Comparison of ENCODE assay signal across 8 cellular contexts in genomic region chr10:133357293-133358151, GRCh38. TPM values are rescaled to one million over a fixed set of nuclear protein-coding genes. Genes with fewer than 3 reads are reported as not detected.
DNase-seq lines count a peak whose midpoint lies in the region; ATAC-seq and TF ChIP-seq lines count a peak whose summit lies in the region.

Gene FUOM, minus strand, starts transcription at chr10:133358019. Its CDS starts 12 bp downstream, at chr10:133358007.

- peaks cover 37 to 39% of the 10 kb centered on the region in 2 donors for H3K4me1 ChIP-seq in duodenal mucosa (ENCODE audit: control insufficient read depth in 1 of 2, insufficient read depth in 2 of 2, low read length in 2 of 2)
- peaks cover 21% of the 10 kb centered on the region for H3K4me1 ChIP-seq in mesenchymal stem cell (ENCODE audit: control insufficient read depth, insufficient read depth, low read depth, low read length)

- H3K9ac ChIP-seq in duodenal mucosa (ENCODE audit: low read depth in 1 of 2, low read length in 2 of 2), result peak within 1 kb of the TSS; percentile 43 to 65
- H3K9ac ChIP-seq in mesenchymal stem cell (ENCODE audit: low read length), result peak within 1 kb of the TSS; percentile 22

- H2AK5ac ChIP-seq in mesenchymal stem cell (ENCODE audit: low read length, severe bottlenecking), result no peak within 1 kb of the TSS

- peak within 1 kb of the TSS; percentile 82 to 95 for H3K18ac ChIP-seq in mesenchymal stem cell (ENCODE audit: low read depth in 1 of 2, low read length in 2 of 2)

- H3K27ac ChIP-seq in duodenal mucosa (ENCODE audit: low read depth, low read length), result peak within 1 kb of the TSS; percentile 42
- no peak within 1 kb of the TSS for H3K27ac ChIP-seq in mesenchymal stem cell (ENCODE audit: low read length, poor library complexity, severe bottlenecking)

- H3K79me1 ChIP-seq in mesenchymal stem cell (replicated peaks; ENCODE audit: low read length, poor library complexity, severe bottlenecking), result peaks cover 16% of the 10 kb centered on the region

- peak within 1 kb of the TSS; percentile 76 for H2BK120ac ChIP-seq in mesenchymal stem cell (ENCODE audit: low read depth, low read length)

- 2% methylated on average over 45 of the region's 82 CpGs for WGBS in mesenchymal stem cell

- no peak within 1 kb of the TSS for H2BK5ac ChIP-seq in mesenchymal stem cell (ENCODE audit: low read depth, low read length, poor library complexity, severe bottlenecking)

- peak within 1 kb of the TSS; percentile 31 for H2BK15ac ChIP-seq in mesenchymal stem cell (ENCODE audit: low read depth, poor library complexity, severe bottlenecking)

- no peaks in the 10 kb centered on the region for H3K27me3 ChIP-seq in GM06990 (replicated peaks; ENCODE audit: control insufficient read depth, insufficient read depth, low read length)
- H3K27me3 ChIP-seq in duodenal mucosa (ENCODE audit: control insufficient read depth in 1 of 2, insufficient read depth in 2 of 2, low read length in 2 of 2), result no peaks in the 10 kb centered on the region
- peaks cover 0 to 14% of the 10 kb centered on the region in 2 experiments for H3K27me3 ChIP-seq in mesenchymal stem cell (ENCODE audit: control insufficient read depth in 1 of 2, insufficient read depth in 1 of 2, low read length in 2 of 2)

- peaks cover 3% of the 10 kb centered on the region for H3K36me3 ChIP-seq in GM06990 (ENCODE audit: control insufficient read depth, insufficient read depth, low read length)
- peaks cover 5 to 17% of the 10 kb centered on the region in 2 donors for H3K36me3 ChIP-seq in duodenal mucosa (ENCODE audit: control insufficient read depth in 1 of 2, insufficient read depth in 2 of 2, low read length in 2 of 2)
- peaks cover 11 to 38% of the 10 kb centered on the region in 2 experiments for H3K36me3 ChIP-seq in mesenchymal stem cell (ENCODE audit: control insufficient read depth in 1 of 2, insufficient read depth in 2 of 2, low read depth in 1 of 2, low read length in 2 of 2)

- TF ChIP-seq CTCF in GM06990 (IDR thresholded peaks at IDR 0.05; ENCODE audit: insufficient read depth, low read length, poor library complexity, severe bottlenecking), result no peak

- H3K4ac ChIP-seq in mesenchymal stem cell (ENCODE audit: low read depth in 1 of 2, low read length in 2 of 2), result peak within 1 kb of the TSS; percentile 63 to 91

- no peak within 1 kb of the TSS for H2BK12ac ChIP-seq in mesenchymal stem cell (ENCODE audit: low read length in 2 of 2)

- H3K4me3 ChIP-seq in GM06990 (replicated peaks; ENCODE audit: low read depth, low read length), result peak within 1 kb of the TSS; percentile 65
- H3K4me3 ChIP-seq in duodenal mucosa (ENCODE audit: low read depth in 1 of 2, low read length in 2 of 2), result peak within 1 kb of the TSS; percentile 61 to 76
- H3K4me3 ChIP-seq in mesenchymal stem cell (ENCODE audit: insufficient read depth in 1 of 2, low read depth in 1 of 2, low read length in 2 of 2), result peak within 1 kb of the TSS; percentile 68

- peak within 1 kb of the TSS in 1 of 2 experiments; percentile 96 for H3K14ac ChIP-seq in mesenchymal stem cell (ENCODE audit: low read length in 2 of 2)

- DNase-seq in GM06990 (ENCODE audit: extremely low read depth, insufficient read length) (peak; percentile 86), LHCN-M2 (ENCODE audit: low read depth) (peak; percentile 26), mesenchymal stem cell (peak; percentile 72), NCI-H526 treated with DMSO at 0.1 percent for 48 hours (lab: John Stamatoyannopoulos, UW) (no peak)
- peak; percentile 82 for DNase-seq in activated CD4-positive, alpha-beta T cell treated with anti-CD3 and anti-CD28 coated beads for 48 hours
- DNase-seq in stimulated activated CD8-positive, alpha-beta memory T cell treated with anti-CD3 and anti-CD28 coated beads, Interleukin-15, amount 100 ng/mL, for 48 hours (ENCODE audit: low read depth in 2 of 2), result peak; percentile 65 to 70

- H2AFZ ChIP-seq in mesenchymal stem cell (ENCODE audit: low read depth, low read length), result peak within 1 kb of the TSS; percentile 62

- H3K9me3 ChIP-seq in duodenal mucosa (ENCODE audit: control insufficient read depth in 1 of 2, low read length in 2 of 2) (no peaks in the 10 kb centered on the region), mesenchymal stem cell (ENCODE audit: control insufficient read depth, low read length) (no peaks in the 10 kb centered on the region)

- H4K91ac ChIP-seq in mesenchymal stem cell (ENCODE audit: low read length), result peak within 1 kb of the TSS; percentile 59

- peak within 1 kb of the TSS in 1 of 2 experiments; percentile 92 for H3K23ac ChIP-seq in mesenchymal stem cell (ENCODE audit: low read length in 2 of 2)

- ATAC-seq in GM21723 (IDR thresholded peaks at IDR 0.05; ENCODE audit: unreplicated experiment), result peak; percentile 76

- H3K4me2 ChIP-seq in mesenchymal stem cell (ENCODE audit: low read length, poor library complexity, severe bottlenecking), result peak within 1 kb of the TSS; percentile 91

- H4K8ac ChIP-seq in mesenchymal stem cell (ENCODE audit: low read length), result peak within 1 kb of the TSS; percentile 91

RNA-seq across cellular contexts. Expression of gene FUOM, which starts in this region (rescaled TPM):
- 20.1 and 21.2 TPM in 2 replicates for total RNA-seq in LHCN-M2 (2014; rRNA removed)
- 19.0 TPM for polyA plus RNA-seq in LHCN-M2 (2012)
- 38.2 TPM for polyA plus RNA-seq in mesenchymal stem cell (2013, experiment 1 of 2)
- 37.0 TPM for polyA plus RNA-seq in mesenchymal stem cell (2013, experiment 2 of 2)
